In the genomic region with DNA sequence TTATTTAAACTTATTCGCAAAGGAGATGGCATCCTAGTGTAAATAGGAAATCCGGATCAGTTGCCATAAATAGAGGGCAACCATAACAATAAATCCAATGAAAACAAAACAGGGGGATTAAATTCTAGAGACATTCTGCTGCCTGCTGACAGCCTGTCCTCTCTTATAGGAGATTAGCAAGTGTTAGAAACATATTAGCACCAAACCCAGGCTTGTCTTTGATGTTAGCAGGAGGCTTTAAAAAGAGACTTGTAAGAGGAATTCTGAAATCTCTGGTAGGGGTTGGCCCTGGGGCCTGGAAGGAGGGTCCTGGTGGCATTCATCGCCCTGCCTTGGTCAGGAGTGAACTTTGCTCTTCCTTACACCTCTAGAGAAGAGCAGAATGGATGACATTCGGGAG, we compare ENCODE assay signal across 24 cellular contexts. TPM values are rescaled to one million over a fixed set of nuclear protein-coding genes. Genes with fewer than 3 reads are reported as not detected.
A peak's percentile ranks its signal among the peaks of the same experiment; 100 is the strongest.
DNase-seq lines count a peak whose midpoint lies in the region; ATAC-seq and TF ChIP-seq lines count a peak whose summit lies in the region.
"Had no signal": no experiment of that assay in that cellular context is flagged by ENCODE, and none has a peak within 500 bp of the region (broad histone marks: within the 10 kb centered on the region; RNA-seq: fewer than 3 reads in every experiment).

No MANE protein-coding gene starts in this region.

- no peaks in the 10 kb centered on the region for H3K9me3 Mint-ChIP-seq in CD4-positive, alpha-beta memory T cell
- H3K9me3 Mint-ChIP-seq: activated T-cell treated with anti-CD3 and anti-CD28 coated beads, Interleukin-2, amount 50 U/mL, for 24 hours; effector memory CD8-positive, alpha-beta T cell; stimulated activated naive B cell treated with anti-CD40 and anti-IgM and Interleukin-4, amounts not matched to agents 10 μg/mL and 1 μg/mL and 100 μg/mL, for 72 hours had no signal

- peaks cover 100% of the 10 kb centered on the region for H3K79me2 ChIP-seq in GM23248 (ENCODE audit: insufficient read depth)

- H3K4me2 ChIP-seq in GM23248 (ENCODE audit: unreplicated experiment), result no peak overlapping the region

- H4K20me1 ChIP-seq in GM23248 (ENCODE audit: insufficient read depth), result no peaks in the 10 kb centered on the region

- H3K9me3 ChIP-seq in GM23248 (ENCODE audit: low read depth), result no peaks in the 10 kb centered on the region
- H3K9me3 ChIP-seq in esophagus squamous epithelium, result no peaks in the 10 kb centered on the region
- no peaks in the 10 kb centered on the region for H3K9me3 ChIP-seq in CD4-positive, alpha-beta memory T cell (ENCODE audit: control insufficient read depth in 1 of 2, low read length in 2 of 2)
- H3K9me3 ChIP-seq in suprapubic skin, result no peaks in the 10 kb centered on the region
- H3K9me3 ChIP-seq: esophagus muscularis mucosa, gastrocnemius medialis, testis had no signal

- H3K27ac ChIP-seq in GM23248 (peak overlapping the region; percentile 17; the same call in 1 of the 2 replicates), esophagus squamous epithelium (peak overlapping the region in 3 of 4 donors; percentile 21 to 53 (median 40)), suprapubic skin (no peak overlapping the region)
- H3K27ac ChIP-seq in CD4-positive, alpha-beta memory T cell (ENCODE audit: low read depth, low read length), result no peak overlapping the region
- H3K27ac ChIP-seq: brain microvascular endothelial cell, C4-2B had no signal

- TF ChIP-seq CTCF in esophagus squamous epithelium (IDR thresholded peaks at IDR 0.05) (no peak), retinal pigment epithelial cell (conservative IDR thresholded peaks at IDR 0.05; ENCODE audit: low read depth, low read length) (no peak), suprapubic skin (IDR thresholded peaks at IDR 0.05) (no peak)

- H3F3A ChIP-seq in GM23248 (ENCODE audit: insufficient read depth), result peaks cover 20% of the 10 kb centered on the region; the same call in 1 of the 2 replicates

- H2AFZ ChIP-seq in GM23248, result no peak overlapping the region

- H3K27ac Mint-ChIP-seq in CD4-positive, alpha-beta memory T cell, result no peak overlapping the region
- H3K27ac Mint-ChIP-seq: activated T-cell treated with anti-CD3 and anti-CD28 coated beads, Interleukin-2, amount 50 U/mL, for 24 hours; effector memory CD8-positive, alpha-beta T cell; stimulated activated naive B cell treated with anti-CD40 and anti-IgM and Interleukin-4, amounts not matched to agents 10 μg/mL and 1 μg/mL and 100 μg/mL, for 72 hours had no signal

- no peak overlapping the region for H3K4me3 Mint-ChIP-seq in CD4-positive, alpha-beta memory T cell
- H3K4me3 Mint-ChIP-seq: activated T-cell treated with anti-CD3 and anti-CD28 coated beads, Interleukin-2, amount 50 U/mL, for 24 hours; effector memory CD8-positive, alpha-beta T cell; stimulated activated naive B cell treated with anti-CD40 and anti-IgM and Interleukin-4, amounts not matched to agents 10 μg/mL and 1 μg/mL and 100 μg/mL, for 72 hours had no signal

- CTCF ChIA-PET in CD4-positive, alpha-beta memory T cell (lab: Charles Lee; ENCODE audit: partially characterized antibody), result no interaction called here

- no peaks in the 10 kb centered on the region for H3K9me2 ChIP-seq in GM23248 (ENCODE audit: insufficient read depth)

- TF ChIP-seq EP300 in suprapubic skin (IDR thresholded peaks at IDR 0.05), result no peak

- peaks cover 0 to 2% of the 10 kb centered on the region in 2 donors for H3K27me3 Mint-ChIP-seq in CD4-positive, alpha-beta memory T cell
- H3K27me3 Mint-ChIP-seq: activated T-cell treated with anti-CD3 and anti-CD28 coated beads, Interleukin-2, amount 50 U/mL, for 24 hours; effector memory CD8-positive, alpha-beta T cell; stimulated activated naive B cell treated with anti-CD40 and anti-IgM and Interleukin-4, amounts not matched to agents 10 μg/mL and 1 μg/mL and 100 μg/mL, for 72 hours had no signal

- in situ Hi-C loops in GM23248 (cut with MboI), result no loop called here

- H3K4me1 ChIP-seq in GM23248 (ENCODE audit: insufficient read depth) (peaks cover 20% of the 10 kb centered on the region), esophagus squamous epithelium (peaks cover 12 to 56% (median 24%) of the 10 kb centered on the region in 3 donors), suprapubic skin (peaks cover 13% of the 10 kb centered on the region)
- H3K4me1 ChIP-seq in CD4-positive, alpha-beta memory T cell (ENCODE audit: insufficient read depth, low read length), result no peaks in the 10 kb centered on the region

- TF ChIP-seq POLR2A in esophagus squamous epithelium (IDR thresholded peaks at IDR 0.05) (no peak), suprapubic skin (IDR thresholded peaks at IDR 0.05) (no peak)

- no peaks in the 10 kb centered on the region for H3K36me3 Mint-ChIP-seq in CD4-positive, alpha-beta memory T cell

- no peak for DNase-seq in GM23248
- DNase-seq in NCI-H524 (lab: John Stamatoyannopoulos, UW), result peak; percentile 47 to 88
- DNase-seq in esophagus squamous epithelium (lab: John Stamatoyannopoulos, UW), result no peak
- DNase-seq in retinal pigment epithelial cell (ENCODE audit: low read depth), result peak; percentile 66
- DNase-seq in CD4-positive, alpha-beta memory T cell, result no peak
- no peak for DNase-seq in suprapubic skin (ENCODE audit: low spot score in 2 of 2)
- DNase-seq in ureter (ENCODE audit: low spot score), result no peak
- DNase-seq: activated CD4-positive, alpha-beta T cell treated with anti-CD3 and anti-CD28 coated beads for 48 hours; activated T-cell treated with anti-CD3 and anti-CD28 coated beads, Interleukin-2, amount 50 U/mL, for 24 hours; brain microvascular endothelial cell; effector memory CD8-positive, alpha-beta T cell; gastrocnemius medialis; Kasumi-1; NCI-H1694 treated with DMSO at 0.1 percent for 48 hours; NCI-H2171 treated with DMSO at 0.1 percent for 48 hours; NCI-H526 treated with DMSO at 0.1 percent for 48 hours; stimulated activated CD4-positive, alpha-beta T cell treated with anti-CD3 and anti-CD28 coated beads, Interleukin-4, amount 100 ng/mL, for 24 hours; stimulated activated naive B cell treated with anti-CD40 and anti-IgM and Interleukin-4, amounts not matched to agents 10 μg/mL and 1 μg/mL and 100 μg/mL, for 72 hours; testis had no signal

- H3K4me3 ChIP-seq in GM23248 (no peak overlapping the region), esophagus squamous epithelium (no peak overlapping the region), retinal pigment epithelial cell (ENCODE audit: low read length) (no peak overlapping the region), suprapubic skin (no peak overlapping the region)
- H3K4me3 ChIP-seq in CD4-positive, alpha-beta memory T cell (ENCODE audit: low read length in 2 of 2), result no peak overlapping the region
- H3K4me3 ChIP-seq: coronary artery, esophagus muscularis mucosa, gastrocnemius medialis, testis had no signal

- intact Hi-C loops in esophagus squamous epithelium (cut with DNase I), result no loop called here
- intact Hi-C loops in CD4-positive, alpha-beta memory T cell (cut with micrococcal nuclease), result no loop called here

- H3K27me3 ChIP-seq in GM23248 (replicated peaks; ENCODE audit: insufficient read depth), result no peaks in the 10 kb centered on the region
- H3K27me3 ChIP-seq in esophagus squamous epithelium, result no peaks in the 10 kb centered on the region
- H3K27me3 ChIP-seq in CD4-positive, alpha-beta memory T cell (ENCODE audit: insufficient read depth, low read length), result no peaks in the 10 kb centered on the region
- no peaks in the 10 kb centered on the region for H3K27me3 ChIP-seq in suprapubic skin
- H3K27me3 ChIP-seq: brain microvascular endothelial cell, esophagus muscularis mucosa, gastrocnemius medialis, testis had no signal

- no peak for ATAC-seq in HG03280 (IDR thresholded peaks at IDR 0.05; ENCODE audit: unreplicated experiment)
- ATAC-seq: effector memory CD8-positive, alpha-beta T cell; gastrocnemius medialis; SK-N-SH treated with all-trans-retinoic acid at 6 μM for 48 hours; stimulated activated naive B cell treated with anti-CD40 and anti-IgM and Interleukin-4, amounts not matched to agents 10 μg/mL and 1 μg/mL and 100 μg/mL, for 72 hours had no signal

- H3K36me3 ChIP-seq in GM23248 (ENCODE audit: low read depth) (peaks cover 46% of the 10 kb centered on the region), esophagus squamous epithelium (peaks cover 12 to 97% (median 24%) of the 10 kb centered on the region in 3 donors), suprapubic skin (peaks cover 45% of the 10 kb centered on the region)
- H3K36me3 ChIP-seq in CD4-positive, alpha-beta memory T cell (ENCODE audit: insufficient read depth, low read length), result no peaks in the 10 kb centered on the region

- WGBS in GM23248 (ENCODE audit: low coverage in 1 of 2, low lambda C conversion rate in 2 of 2, missing lambda C conversion rate in 2 of 2), 2 experiments, result 92 to 93% methylated on average over 4 of the region's 4 CpGs
- 55 to 73% methylated on average over 4 of the region's 4 CpGs for WGBS in esophagus squamous epithelium, 2 donors
- 68% methylated on average over 4 of the region's 4 CpGs for WGBS in suprapubic skin

- H3K9ac ChIP-seq in GM23248, result peak overlapping the region; percentile 5; the same call in 1 of the 2 replicates

- H3K4me1 Mint-ChIP-seq in CD4-positive, alpha-beta memory T cell, result no peaks in the 10 kb centered on the region
- H3K4me1 Mint-ChIP-seq: stimulated activated naive B cell treated with anti-CD40 and anti-IgM and Interleukin-4, amounts not matched to agents 10 μg/mL and 1 μg/mL and 100 μg/mL, for 72 hours had no signal

- POLR2A ChIA-PET in CD4-positive, alpha-beta memory T cell (lab: Charles Lee; ENCODE audit: partially characterized antibody), result no interaction called here

RNA-seq across cellular contexts. Expression of gene NDST1, which starts 21.6 kb away (rescaled TPM):
- 129 and 159 TPM in 2 replicates for total RNA-seq in GM23248 (2014; rRNA removed; shearing (Covaris generic))
- polyA plus RNA-seq in GM23248 (2016; fragmentation: Nextera tagmentation; extraction: Ambion mirVana), result 39.1 and 41.3 TPM in 2 replicates
- 100 to 1,000 TPM in 3 of 4 donors, 10 to 100 TPM in 1; 76.5 to 205 (median 118) TPM for total RNA-seq in esophagus squamous epithelium
- under 1 TPM; 0.35 to 0.64 TPM for total RNA-seq in CD4-positive, alpha-beta memory T cell
- polyA plus RNA-seq in CD4-positive, alpha-beta memory T cell, result under 1 TPM in 1 of 2 donors, not detected in 1; 0.29 TPM
- total RNA-seq in suprapubic skin, result 100 to 1,000 TPM in 3 of 4 donors, 10 to 100 TPM in 1; 94.6 to 157 (median 134) TPM
- 54.3 TPM for total RNA-seq in ureter

Comparison
In these comparisons a context has a peak if more than half of its experiments do, and no peak if none do; other contexts are left out.
1. DNase-seq: peak in NCI-H524 (2 of 2) and retinal pigment epithelial cell (single experiment); none in GM23248 (single experiment), esophagus squamous epithelium (single experiment), CD4-positive, alpha-beta memory T cell (0 of 5), suprapubic skin (0 of 2) and ureter (single experiment).
2. H3K27ac ChIP-seq: peak in GM23248 (single experiment) and esophagus squamous epithelium (3 of 4); none in CD4-positive, alpha-beta memory T cell (single experiment) and suprapubic skin (single experiment).
3. RNA of gene NDST1, which starts 21.6 kb away (total RNA-seq): 94.6 to 157 TPM in suprapubic skin, 76.5 to 205 TPM in esophagus squamous epithelium, 129 to 159 TPM in GM23248 and 54.3 TPM in ureter (single experiment); 0.35 to 0.64 TPM in CD4-positive, alpha-beta memory T cell; every median in the first group is over 10 times any median in the second.